10 cellular contexts compared by ENCODE assay signal in genomic region chr11:19094859-19095258, GRCh38. TPM values are rescaled to one million over a fixed set of nuclear protein-coding genes. Genes with fewer than 3 reads are reported as not detected.
"Had no signal": no experiment of that assay in that cellular context is flagged by ENCODE, and none has a peak within 500 bp of the region (broad histone marks: within the 10 kb centered on the region; RNA-seq: fewer than 3 reads in every experiment).

No MANE protein-coding gene starts in this region.

- H3K27ac ChIP-seq: HL-60, KMS-11 had no signal

- H2AFZ ChIP-seq: GM23338 had no signal

- H3K9ac ChIP-seq: KMS-11 had no signal

- H3K9me3 Mint-ChIP-seq: GM23338, HFFc6, IgD-negative memory B cell had no signal

- ATAC-seq: GM23338, HepG2 had no signal

- H3K36me3 Mint-ChIP-seq: IgD-negative memory B cell had no signal

- H3K36me3 ChIP-seq: HAP-1 had no signal

- H3K4me2 ChIP-seq: GM23338, KMS-11 had no signal

- H3K4me3 ChIP-seq: GM23338, HAP-1 had no signal

- H3K27ac Mint-ChIP-seq: GM23338, HFFc6, IgD-negative memory B cell had no signal

- H3K9me3 ChIP-seq: HAP-1 had no signal

- H3K4me1 Mint-ChIP-seq: GM23338, IgD-negative memory B cell had no signal

- DNase-seq: HFFc6, KBM-7 had no signal

- H3K4me1 ChIP-seq: HAP-1 had no signal

- H3K4me3 Mint-ChIP-seq: GM23338, HFFc6, IgD-negative memory B cell had no signal

RNA-seq across cellular contexts. Expression of gene MRGPRX2, which starts 34.3 kb away (rescaled TPM):
- total RNA-seq: GM23338, H1, HepG2, HFFc6, HT1080 had no signal
- polyA plus RNA-seq: GM23338, H1, HepG2, IgD-negative memory B cell had no signal
